ENCODE assay signal across 10 cellular contexts in the genomic region with DNA sequence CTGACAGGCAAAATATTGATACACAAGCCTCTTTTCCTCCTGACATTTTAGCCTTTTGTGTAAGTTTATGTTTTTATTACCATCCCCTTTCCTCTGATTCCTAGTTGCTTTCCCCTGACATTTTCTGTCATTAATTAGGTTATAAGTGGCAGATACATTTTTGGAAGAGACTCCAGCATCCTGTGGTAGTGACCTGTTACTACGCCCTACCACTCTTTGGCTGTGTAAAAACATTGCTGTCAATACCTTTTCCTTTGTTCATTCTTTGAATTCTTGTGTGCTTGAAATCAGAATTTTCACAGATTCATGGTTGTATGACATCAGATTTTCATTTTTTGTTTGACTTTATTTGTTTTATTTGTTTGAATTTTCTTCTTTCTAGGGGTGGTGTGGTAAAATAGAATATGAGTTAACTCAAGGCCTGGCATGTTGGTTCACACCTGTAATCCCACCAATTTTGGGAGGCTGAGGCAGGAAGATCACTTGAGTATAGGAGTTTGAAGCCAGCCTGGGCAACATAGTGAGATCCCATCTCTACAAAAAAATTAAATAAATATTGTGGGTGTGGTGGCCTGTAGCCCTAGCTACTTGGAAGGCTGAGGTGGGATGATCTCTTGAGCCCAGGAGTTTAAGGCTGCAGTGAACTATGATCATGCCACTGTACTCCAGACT. TPM values are rescaled to one million over a fixed set of nuclear protein-coding genes. Genes with fewer than 3 reads are reported as not detected.
DNase-seq lines count a peak whose midpoint lies in the region; ATAC-seq, FAIRE-seq and TF ChIP-seq lines count a peak whose summit lies in the region.
"Had no signal": no experiment of that assay in that cellular context is flagged by ENCODE, and none has a peak within 500 bp of the region (broad histone marks: within the 10 kb centered on the region; RNA-seq: fewer than 3 reads in every experiment).

No MANE protein-coding gene starts in this region.

- H3K9me3 ChIP-seq in RWPE2 (ENCODE audit: severe bottlenecking) (no peaks in the 10 kb centered on the region), mucosa of descending colon (no peaks in the 10 kb centered on the region)

- FAIRE-seq in GM19239 (lab: Jason Lieb, UNC) = no peak

- H3K27ac Mint-ChIP-seq in activated naive CD4-positive, alpha-beta T cell treated with anti-CD3 and anti-CD28 coated beads, Interleukin-2, amount 50 U/mL, for 24 hours = peak overlapping the region; percentile 69
- H3K27ac Mint-ChIP-seq in activated naive CD4-positive, alpha-beta T cell treated with anti-CD3 and anti-CD28 coated beads, Interleukin-2, amount 10 ng/mL, durations not matched to agents 7 days and 5 days = no peak overlapping the region
- peak overlapping the region; percentile 73 for H3K27ac Mint-ChIP-seq in stimulated activated effector memory CD8-positive, alpha-beta T cell treated with anti-CD3 and anti-CD28 coated beads, Interleukin-12 subunit alpha, Interleukin-12 subunit beta, amount 100 ng/mL, for 72 hours
- H3K27ac Mint-ChIP-seq: activated CD8-positive, alpha-beta T cell treated with anti-CD3 and anti-CD28 coated beads for 36 hours had no signal

- no peak overlapping the region for H3K4me3 ChIP-seq in RWPE2 (ENCODE audit: severe bottlenecking)
- H3K4me3 ChIP-seq in mucosa of descending colon = no peak overlapping the region

- H3K4me3 Mint-ChIP-seq in activated naive CD4-positive, alpha-beta T cell treated with anti-CD3 and anti-CD28 coated beads, Interleukin-2, amount 50 U/mL, for 24 hours = no peak overlapping the region
- H3K4me3 Mint-ChIP-seq in activated naive CD4-positive, alpha-beta T cell treated with anti-CD3 and anti-CD28 coated beads, Interleukin-2, amount 10 ng/mL, durations not matched to agents 7 days and 5 days = no peak overlapping the region
- H3K4me3 Mint-ChIP-seq in stimulated activated effector memory CD8-positive, alpha-beta T cell treated with anti-CD3 and anti-CD28 coated beads, Interleukin-12 subunit alpha, Interleukin-12 subunit beta, amount 100 ng/mL, for 72 hours = no peak overlapping the region
- H3K4me3 Mint-ChIP-seq: activated CD8-positive, alpha-beta T cell treated with anti-CD3 and anti-CD28 coated beads for 36 hours had no signal

- peak; percentile 5 for TF ChIP-seq CTCF in RWPE2 (IDR thresholded peaks at IDR 0.05; ENCODE audit: poor library complexity, severe bottlenecking)
- TF ChIP-seq CTCF in mucosa of descending colon (IDR thresholded peaks at IDR 0.05) = no peak

- peaks cover 5% of the 10 kb centered on the region for H3K36me3 Mint-ChIP-seq in activated naive CD4-positive, alpha-beta T cell treated with anti-CD3 and anti-CD28 coated beads, Interleukin-2, amount 50 U/mL, for 24 hours
- peaks cover 6% of the 10 kb centered on the region for H3K36me3 Mint-ChIP-seq in activated naive CD4-positive, alpha-beta T cell treated with anti-CD3 and anti-CD28 coated beads, Interleukin-2, amount 10 ng/mL, durations not matched to agents 7 days and 5 days
- peaks cover 29% of the 10 kb centered on the region for H3K36me3 Mint-ChIP-seq in stimulated activated effector memory CD8-positive, alpha-beta T cell treated with anti-CD3 and anti-CD28 coated beads, Interleukin-12 subunit alpha, Interleukin-12 subunit beta, amount 100 ng/mL, for 72 hours

- H3K9me3 Mint-ChIP-seq in activated naive CD4-positive, alpha-beta T cell treated with anti-CD3 and anti-CD28 coated beads, Interleukin-2, amount 50 U/mL, for 24 hours = no peaks in the 10 kb centered on the region
- H3K9me3 Mint-ChIP-seq in activated naive CD4-positive, alpha-beta T cell treated with anti-CD3 and anti-CD28 coated beads, Interleukin-2, amount 10 ng/mL, durations not matched to agents 7 days and 5 days = no peaks in the 10 kb centered on the region
- H3K9me3 Mint-ChIP-seq in stimulated activated effector memory CD8-positive, alpha-beta T cell treated with anti-CD3 and anti-CD28 coated beads, Interleukin-12 subunit alpha, Interleukin-12 subunit beta, amount 100 ng/mL, for 72 hours = no peaks in the 10 kb centered on the region
- H3K9me3 Mint-ChIP-seq: activated CD8-positive, alpha-beta T cell treated with anti-CD3 and anti-CD28 coated beads for 36 hours had no signal

- no peak overlapping the region for H3K27ac ChIP-seq in RWPE2 (ENCODE audit: poor library complexity, severe bottlenecking)

- DNase-seq in activated naive CD4-positive, alpha-beta T cell treated with anti-CD3 and anti-CD28 coated beads, Interleukin-2, amount 10 ng/mL, durations not matched to agents 7 days and 5 days = no peak
- no peak for DNase-seq in RWPE2 (ENCODE audit: low spot score)
- DNase-seq in stimulated activated effector memory CD8-positive, alpha-beta T cell treated with anti-CD3 and anti-CD28 coated beads, Interleukin-12 subunit alpha, Interleukin-12 subunit beta, amount 100 ng/mL, for 72 hours (ENCODE audit: low spot score in 2 of 2) = no peak
- DNase-seq in GM19239 (ENCODE audit: insufficient read length, low spot score) = no peak
- no peak for DNase-seq in stimulated activated CD8-positive, alpha-beta memory T cell treated with anti-CD3 and anti-CD28 coated beads, Interleukin-4, amount 100 ng/mL, for 48 hours
- DNase-seq in mucosa of descending colon = no peak
- DNase-seq: activated CD8-positive, alpha-beta T cell treated with anti-CD3 and anti-CD28 coated beads for 36 hours; NCI-H1092 had no signal

- H3K4me1 Mint-ChIP-seq in activated naive CD4-positive, alpha-beta T cell treated with anti-CD3 and anti-CD28 coated beads, Interleukin-2, amount 50 U/mL, for 24 hours = peaks cover 52% of the 10 kb centered on the region
- peaks cover 10% of the 10 kb centered on the region for H3K4me1 Mint-ChIP-seq in activated naive CD4-positive, alpha-beta T cell treated with anti-CD3 and anti-CD28 coated beads, Interleukin-2, amount 10 ng/mL, durations not matched to agents 7 days and 5 days
- H3K4me1 Mint-ChIP-seq in stimulated activated effector memory CD8-positive, alpha-beta T cell treated with anti-CD3 and anti-CD28 coated beads, Interleukin-12 subunit alpha, Interleukin-12 subunit beta, amount 100 ng/mL, for 72 hours = peaks cover 22% of the 10 kb centered on the region

- H3K36me3 ChIP-seq in RWPE2 (ENCODE audit: low read depth) = peaks cover 14% of the 10 kb centered on the region
- H3K36me3 ChIP-seq in mucosa of descending colon (ENCODE audit: low read depth) = no peaks in the 10 kb centered on the region

- no peaks in the 10 kb centered on the region for H3K4me1 ChIP-seq in RWPE2 (ENCODE audit: insufficient read depth, poor library complexity, severe bottlenecking)
- H3K4me1 ChIP-seq in mucosa of descending colon (ENCODE audit: low read depth) = peaks cover 3% of the 10 kb centered on the region

- ATAC-seq in RWPE2 (ENCODE audit: low read depth) = peak; percentile 50; the same call in 1 of the 3 replicates
- peak; percentile 46 for ATAC-seq in esophagus mucosa
- no peak for ATAC-seq in stimulated activated effector memory CD8-positive, alpha-beta T cell treated with anti-CD3 and anti-CD28 coated beads, Interleukin-12 subunit alpha, Interleukin-12 subunit beta, amount 100 ng/mL, for 72 hours
- ATAC-seq in mucosa of descending colon = no peak
- ATAC-seq: activated CD8-positive, alpha-beta T cell treated with anti-CD3 and anti-CD28 coated beads for 36 hours had no signal

- no peaks in the 10 kb centered on the region for H3K27me3 Mint-ChIP-seq in activated naive CD4-positive, alpha-beta T cell treated with anti-CD3 and anti-CD28 coated beads, Interleukin-2, amount 50 U/mL, for 24 hours
- H3K27me3 Mint-ChIP-seq in activated naive CD4-positive, alpha-beta T cell treated with anti-CD3 and anti-CD28 coated beads, Interleukin-2, amount 10 ng/mL, durations not matched to agents 7 days and 5 days = no peaks in the 10 kb centered on the region
- H3K27me3 Mint-ChIP-seq: activated CD8-positive, alpha-beta T cell treated with anti-CD3 and anti-CD28 coated beads for 36 hours had no signal

- no peaks in the 10 kb centered on the region for H3K27me3 ChIP-seq in RWPE2 (ENCODE audit: insufficient read depth, poor library complexity, severe bottlenecking)

- CTCF ChIA-PET in activated naive CD4-positive, alpha-beta T cell treated with anti-CD3 and anti-CD28 coated beads, Interleukin-2, amount 10 ng/mL, durations not matched to agents 7 days and 5 days (lab: Charles Lee) = no interaction called here

- intact Hi-C loops in mucosa of descending colon (cut with DNase I, micrococcal nuclease) = no loop called here

RNA-seq across cellular contexts. Expression of a gene that starts 43.4 kb away (rescaled TPM):
- 25.5 TPM for total RNA-seq in esophagus mucosa
- 10 to 100 TPM; 32.1 to 55.5 (median 34.4) TPM for total RNA-seq in mucosa of descending colon

Comparison
In these comparisons a context has a peak if more than half of its experiments do, and no peak if none do; other contexts are left out.
1. ATAC-seq: peak in RWPE2 (single experiment) and esophagus mucosa (single experiment); none in stimulated activated effector memory CD8-positive, alpha-beta T cell treated with anti-CD3 and anti-CD28 coated beads, Interleukin-12 subunit alpha, Interleukin-12 subunit beta, amount 100 ng/mL, for 72 hours (single experiment) and mucosa of descending colon (single experiment).